Comparison of ENCODE assay signal across 11 cellular contexts in genomic region chr15:73751896-73752816, GRCh38. TPM values are rescaled to one million over a fixed set of nuclear protein-coding genes. Genes with fewer than 3 reads are reported as not detected.
DNase-seq lines count a peak whose midpoint lies in the region; ATAC-seq and TF ChIP-seq lines count a peak whose summit lies in the region.
"Had no signal": no experiment of that assay in that cellular context is flagged by ENCODE, and none has a peak within 500 bp of the region (broad histone marks: within the 10 kb centered on the region; RNA-seq: fewer than 3 reads in every experiment).

No MANE protein-coding gene starts in this region.

- H2AFZ ChIP-seq in SK-N-SH (ENCODE audit: low read depth) (peak overlapping the region; percentile 76), osteoblast (ENCODE audit: low read length) (no peak overlapping the region)

- peak overlapping the region; percentile 43; the same call in 1 of the 2 replicates for H3K9ac ChIP-seq in SK-N-SH

- 8% methylated on average over 13 of the region's 81 CpGs for WGBS in SK-N-SH (ENCODE audit: low lambda C conversion rate)

- H3K4me2 ChIP-seq in SK-N-SH (peak overlapping the region; percentile 89), osteoblast (ENCODE audit: insufficient read depth, low read length) (peak overlapping the region; percentile 48)

- intact Hi-C loops in Right ventricle myocardium superior (cut with DNase I), result no loop called here

- DNase-seq in AG04449 (ENCODE audit: low read depth, low spot score) (no peak), SK-N-SH (peak; percentile 75), Right ventricle myocardium superior (no peak), osteoblast (ENCODE audit: insufficient read length, low spot score, missing footprints) (peak; percentile 87), cerebellar cortex (ENCODE audit: low spot score) (no peak), HCEC 1CT (no peak), SKM-1 (lab: John Stamatoyannopoulos, UW; ENCODE audit: unreplicated experiment) (no peak)
- DNase-seq: activated CD4-positive, alpha-beta memory T cell treated with anti-CD3 and anti-CD28 coated beads for 36 hours; effector memory CD8-positive, alpha-beta T cell; NCI-H2227 treated with DMSO at 0.1 percent for 48 hours had no signal

- H3K27me3 ChIP-seq in SK-N-SH (ENCODE audit: insufficient read depth) (no peaks in the 10 kb centered on the region; the same call in 1 of the 2 replicates), osteoblast (ENCODE audit: insufficient read depth, low read length) (peaks cover 39% of the 10 kb centered on the region)

- H3K4me1 ChIP-seq in SK-N-SH (ENCODE audit: control insufficient read depth in 1 of 2, insufficient read depth in 2 of 2, low read depth in 1 of 2, low read length in 1 of 2) (peaks cover 0 to 8% of the 10 kb centered on the region in 2 experiments; a peak in 2 of 4 replicates), osteoblast (ENCODE audit: insufficient read depth, low read length) (no peaks in the 10 kb centered on the region)

- H3K79me2 ChIP-seq in SK-N-SH (ENCODE audit: insufficient read depth) (no peaks in the 10 kb centered on the region), osteoblast (ENCODE audit: insufficient read depth, low read length) (no peaks in the 10 kb centered on the region)

- CTCF ChIA-PET in AG04449 (lab: Yijun Ruan, JAX) (interaction anchor here (1.3 kb wide), 1 partner anchor 1439 kb away, joined by 3 read pairs; no protein-coding TSS in a partner anchor), SK-N-SH (lab: Yijun Ruan, JAX) (interaction anchor here (0.9 to 1.3 kb wide), 2 partner anchors 11 to 47 kb away, joined by 3 read pairs; no protein-coding TSS in a partner anchor)

- H3K4me3 ChIP-seq in AG04449 (ENCODE audit: low read depth, low read length) (peak overlapping the region; percentile 49), SK-N-SH (ENCODE audit: low read depth in 2 of 2, low read length in 1 of 2) (peak overlapping the region; percentile 53 to 68), osteoblast (ENCODE audit: insufficient read depth, low read length) (peak overlapping the region; percentile 58)

- no peak for TF ChIP-seq RAD21 in SK-N-SH (IDR thresholded peaks at IDR 0.05; ENCODE audit: low read length)

- H3F3A ChIP-seq in SK-N-SH (replicated peaks; ENCODE audit: insufficient read depth), result no peaks in the 10 kb centered on the region

- no peaks in the 10 kb centered on the region for H3K9me2 ChIP-seq in SK-N-SH

- TF ChIP-seq EP300 in SK-N-SH (IDR thresholded peaks at IDR 0.05; ENCODE audit: borderline replicate concordance in 1 of 2, low read depth in 1 of 2, low read length in 1 of 2), result no peak

- POLR2A ChIA-PET in AG04449 (lab: Yijun Ruan, JAX) (no interaction called here), SK-N-SH (lab: Yijun Ruan, JAX) (no interaction called here)

- H3K27ac ChIP-seq in SK-N-SH (ENCODE audit: low read depth in 2 of 2, low read length in 1 of 2) (no peak overlapping the region), osteoblast (ENCODE audit: low read depth, low read length) (no peak overlapping the region)

- peak; percentile 37 for ATAC-seq in Right ventricle myocardium superior (ENCODE audit: poor library complexity)
- ATAC-seq in GM21526 (IDR thresholded peaks at IDR 0.05; ENCODE audit: low FRiP score, unreplicated experiment), result no peak
- ATAC-seq: effector memory CD8-positive, alpha-beta T cell had no signal

- H3K36me3 ChIP-seq in SK-N-SH (replicated peaks in 1 of 2; ENCODE audit: control insufficient read depth in 1 of 2, insufficient read depth in 2 of 2, low read length in 1 of 2) (no peaks in the 10 kb centered on the region), osteoblast (ENCODE audit: insufficient read depth, low read length) (no peaks in the 10 kb centered on the region)

- H4K20me1 ChIP-seq in SK-N-SH (ENCODE audit: insufficient read depth) (no peaks in the 10 kb centered on the region), osteoblast (ENCODE audit: insufficient read depth, low read length) (no peaks in the 10 kb centered on the region)

- TF ChIP-seq CTCF in AG04449 (IDR thresholded peaks at IDR 0.05; ENCODE audit: insufficient read depth, low read length, missing control alignments), result no peak
- TF ChIP-seq CTCF in SK-N-SH (IDR thresholded peaks at IDR 0.05), result no peak
- TF ChIP-seq CTCF in osteoblast (IDR thresholded peaks at IDR 0.05; ENCODE audit: extremely low read depth, low read depth, low read length), result no peak

- H3K9me3 ChIP-seq in SK-N-SH (no peaks in the 10 kb centered on the region), osteoblast (ENCODE audit: low read depth, low read length) (no peaks in the 10 kb centered on the region)

TF ChIP-seq in SK-N-SH, 30 proteins besides CTCF, POLR2A, EP300 and RAD21:
- TF ChIP-seq RFX5 (IDR thresholded peaks at IDR 0.05; ENCODE audit: low read length) (no peak), POLR2AphosphoS5 (IDR thresholded peaks at IDR 0.05; ENCODE audit: low read depth, low read length) (no peak), MAX (IDR thresholded peaks at IDR 0.05; ENCODE audit: low read depth) (no peak), SIN3A (IDR thresholded peaks at IDR 0.05; ENCODE audit: borderline replicate concordance, low read depth, low read length) (no peak), ELF1 (IDR thresholded peaks at IDR 0.05) (no peak)

RNA-seq across cellular contexts. Expression of gene INSYN1, which starts 1.0 kb away (rescaled TPM):
- polyA plus RNA-seq in SK-N-SH (2012; rRNA removed), result 3.6 and 3.7 TPM in 2 replicates
- polyA plus RNA-seq in SK-N-SH (2012; cell fraction: cytosol; rRNA removed), result 1.6 and 2.2 TPM in 2 replicates
- 5.7 and 6.7 TPM in 2 replicates for polyA plus RNA-seq in SK-N-SH (2012; cell fraction: nucleus; rRNA removed)
- 155 TPM for total RNA-seq in Right ventricle myocardium superior
- total RNA-seq in osteoblast, result 3.8 and 4.7 TPM in 2 replicates
- total RNA-seq: activated CD4-positive, alpha-beta memory T cell treated with anti-CD3 and anti-CD28 coated beads for 36 hours had no signal

Comparison
In these comparisons a context has a peak if more than half of its experiments do, and no peak if none do; other contexts are left out.
1. DNase-seq: peak in SK-N-SH (single experiment) and osteoblast (single experiment); none in AG04449 (single experiment), Right ventricle myocardium superior (single experiment), cerebellar cortex (single experiment), HCEC 1CT (single experiment) and SKM-1 (single experiment).
2. RNA of gene INSYN1, which starts 1.0 kb away (total RNA-seq): 155 TPM in Right ventricle myocardium superior (single experiment); 3.8 to 4.7 TPM in osteoblast; every median in the first group is over 10 times any median in the second.
3. Peak in every context shown above with its lines, with median percentiles within 50 percentile points of each other: H3K4me3 ChIP-seq.